In the genomic region with DNA sequence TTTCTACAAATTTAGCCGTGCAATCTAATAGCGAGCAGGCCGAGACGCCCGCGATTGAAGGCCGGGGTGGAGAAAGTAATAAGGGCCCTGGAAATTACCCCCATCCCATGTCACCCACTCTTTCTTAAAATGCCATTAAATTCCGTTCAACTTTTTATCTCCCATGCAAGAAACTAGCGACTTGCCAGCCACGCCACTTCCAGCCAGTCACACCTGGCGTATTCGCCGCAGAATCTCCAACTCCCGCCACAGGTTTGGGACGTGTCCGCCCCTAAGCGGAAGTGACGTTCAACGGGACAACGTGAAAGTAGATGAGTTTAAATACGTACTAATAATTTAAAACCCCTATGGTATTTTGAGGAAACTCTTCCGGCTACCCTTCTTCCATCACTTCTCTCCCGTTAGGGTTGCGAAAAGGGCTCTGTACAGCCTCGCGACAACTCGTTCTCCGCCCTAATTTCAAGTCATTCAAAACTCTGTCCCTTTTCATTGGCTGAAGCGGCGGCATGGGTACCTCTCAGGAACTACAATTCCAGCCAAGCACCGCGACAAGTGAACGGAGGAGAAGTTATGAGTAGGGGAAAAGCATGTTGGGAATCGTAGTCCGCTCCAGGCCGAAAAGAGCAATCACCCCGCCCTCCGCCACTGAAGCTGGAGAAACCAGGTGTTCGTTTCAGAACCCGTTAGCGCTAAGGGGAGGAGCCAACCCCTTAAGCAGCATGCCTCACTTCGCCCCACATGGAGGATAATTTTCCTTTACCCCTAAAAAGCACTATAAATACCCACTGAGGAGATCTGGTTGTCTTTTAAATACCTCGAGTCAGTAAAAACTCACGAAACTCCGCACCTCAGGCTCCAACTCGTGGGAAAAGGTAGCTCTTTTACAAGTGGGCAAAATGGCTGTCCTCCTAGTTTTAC, we compare ENCODE assay signal across 8 cellular contexts.
A peak's percentile ranks its signal among the peaks of the same experiment; 100 is the strongest.
DNase-seq lines count a peak whose midpoint lies in the region; ATAC-seq and TF ChIP-seq lines count a peak whose summit lies in the region.

A gene (minus strand): TSS at position 906 of the 918 bp plus-strand sequence.

- peak; percentile 65 for ATAC-seq in GM21529 (IDR thresholded peaks at IDR 0.05; ENCODE audit: unreplicated experiment)

- H3K27me3 ChIP-seq in OCI-LY3 (ENCODE audit: low read depth, low read length), result no peaks in the 10 kb centered on the region

- peak within 1 kb of the TSS; percentile 96 for H3K9ac ChIP-seq in OCI-LY3 (ENCODE audit: low read length)

- H3K9me3 ChIP-seq in OCI-LY3 (ENCODE audit: insufficient read depth, low read length), result no peaks in the 10 kb centered on the region

- DNase-seq in DMS 273 treated with DMSO at 0.1 percent for 48 hours (lab: John Stamatoyannopoulos, UW) (peak; percentile 99), HuH-7.5 (ENCODE audit: low spot score) (peak; percentile 82), activated T-cell treated with anti-CD3 and anti-CD28 coated beads for 1 hour (ENCODE audit: low read depth) (peak; percentile 87), epidermal melanocyte (ENCODE audit: insufficient read length, low spot score) (peak; percentile 77), middle frontal gyrus (ENCODE audit: extremely low spot score, low spot score) (peak; percentile 95)
- peak; percentile 82 to 88 for DNase-seq in stimulated activated CD8-positive, alpha-beta memory T cell treated with anti-CD3 and anti-CD28 coated beads, Interleukin-15, amount 100 ng/mL, for 48 hours (ENCODE audit: low read depth in 2 of 2)

- H3K4me3 ChIP-seq in OCI-LY3 (ENCODE audit: low read length), result peak within 1 kb of the TSS; percentile 94

- TF ChIP-seq CTCF in OCI-LY3 (IDR thresholded peaks at IDR 0.05; ENCODE audit: low read depth, low read length), result no peak

- H3K79me2 ChIP-seq in OCI-LY3 (ENCODE audit: low read length), result peaks cover 62% of the 10 kb centered on the region

- peak within 1 kb of the TSS; percentile 97 for H2AFZ ChIP-seq in OCI-LY3 (ENCODE audit: low read depth, low read length)

- H3K27ac ChIP-seq in OCI-LY3 (ENCODE audit: low read length), result peak within 1 kb of the TSS; percentile 92

- no peaks in the 10 kb centered on the region for H3K36me3 ChIP-seq in OCI-LY3 (replicated peaks; ENCODE audit: low read depth, low read length)

- peaks cover 15% of the 10 kb centered on the region for H3K4me1 ChIP-seq in OCI-LY3 (ENCODE audit: low read length)

- H3K4me2 ChIP-seq in OCI-LY3 (ENCODE audit: low read length), result peak within 1 kb of the TSS; percentile 74

- H4K20me1 ChIP-seq in OCI-LY3 (ENCODE audit: insufficient read depth, low read length), result peaks cover 9% of the 10 kb centered on the region; the same call in 1 of the 2 replicates

Comparison
In these comparisons a context has a peak if more than half of its experiments do, and no peak if none do; other contexts are left out.
1. Peak in every context shown above with its lines: DNase-seq, ATAC-seq, H3K4me3 ChIP-seq and H3K27ac ChIP-seq.